14 cellular contexts compared by ENCODE assay signal in the genomic region with DNA sequence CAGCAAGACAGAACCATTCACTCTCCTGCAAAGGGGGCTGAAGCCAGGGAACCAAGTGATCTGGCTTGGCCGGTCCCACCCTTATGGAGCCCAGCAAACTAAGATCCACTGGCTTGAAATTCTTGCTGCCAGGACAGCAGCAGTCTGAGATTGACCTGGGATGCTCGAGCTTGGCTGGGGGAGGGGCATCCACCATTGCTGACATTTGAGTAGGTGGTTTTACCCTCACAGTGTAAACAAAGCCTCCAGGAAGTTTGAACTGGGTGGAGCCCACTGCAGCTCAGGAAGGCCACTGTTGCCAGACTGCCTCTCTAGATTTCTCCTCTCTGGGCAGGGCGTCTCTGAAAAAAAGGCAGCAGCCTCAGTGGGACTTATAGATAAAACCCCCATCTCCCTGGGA.
DNase-seq lines count a peak whose midpoint lies in the region; ATAC-seq and TF ChIP-seq lines count a peak whose summit lies in the region.
"Had no signal": no experiment of that assay in that cellular context is flagged by ENCODE, and none has a peak within 500 bp of the region (broad histone marks: within the 10 kb centered on the region; RNA-seq: fewer than 3 reads in every experiment).

No MANE protein-coding gene starts in this region.

- H3K9me3 Mint-ChIP-seq in CD4-positive, alpha-beta memory T cell: peaks cover 2 to 62% (median 50%) of the 10 kb centered on the region in 8 donors
- H3K9me3 Mint-ChIP-seq in T-helper 1 cell treated with Interleukin-12 subunit alpha and Interleukin-12 subunit beta and Interleukin-4 antibody, amounts not matched to agents 30 μg/mL and 1 μg/mL, for 36 hours: peaks cover 68% of the 10 kb centered on the region

- peak overlapping the region; percentile 7 to 87 (median 62) for H3K27ac Mint-ChIP-seq in CD4-positive, alpha-beta memory T cell
- peak overlapping the region; percentile 70 for H3K27ac Mint-ChIP-seq in T-helper 1 cell treated with Interleukin-12 subunit alpha and Interleukin-12 subunit beta and Interleukin-4 antibody, amounts not matched to agents 30 μg/mL and 1 μg/mL, for 36 hours

- POLR2A ChIA-PET in CD4-positive, alpha-beta memory T cell (lab: Charles Lee; ENCODE audit: partially characterized antibody): interaction anchor here (0.6 to 2.9 kb wide), 13 partner anchors 9 to 151 kb away, joined by 3 to 42 read pairs (median 4); partner anchors contain the start of gene TNFSF8

- no peaks in the 10 kb centered on the region for H3F3A ChIP-seq in smooth muscle cell (ENCODE audit: low read depth)

- peak overlapping the region in 1 of 2 donors; percentile 9 for H3K4me3 ChIP-seq in CD4-positive, alpha-beta memory T cell (ENCODE audit: low read length in 2 of 2)
- H3K4me3 ChIP-seq in smooth muscle cell: no peak overlapping the region
- H3K4me3 ChIP-seq: adrenal gland, dorsolateral prefrontal cortex, upper lobe of left lung had no signal

- H3K27me3 ChIP-seq in CD4-positive, alpha-beta memory T cell (ENCODE audit: insufficient read depth, low read length): no peaks in the 10 kb centered on the region
- no peaks in the 10 kb centered on the region for H3K27me3 ChIP-seq in smooth muscle cell (ENCODE audit: low read depth)
- H3K27me3 ChIP-seq: adrenal gland, upper lobe of left lung had no signal

- peaks cover 0 to 6% of the 10 kb centered on the region in 2 donors for H3K9me3 ChIP-seq in CD4-positive, alpha-beta memory T cell (ENCODE audit: control insufficient read depth in 1 of 2, low read length in 2 of 2)
- no peaks in the 10 kb centered on the region for H3K9me3 ChIP-seq in smooth muscle cell (replicated peaks; ENCODE audit: low read depth)
- H3K9me3 ChIP-seq: adrenal gland, upper lobe of left lung had no signal

- ATAC-seq in GM21423 (IDR thresholded peaks at IDR 0.05; ENCODE audit: unreplicated experiment): no peak

- no peaks in the 10 kb centered on the region for H3K27me3 Mint-ChIP-seq in CD4-positive, alpha-beta memory T cell
- H3K27me3 Mint-ChIP-seq in T-helper 1 cell treated with Interleukin-12 subunit alpha and Interleukin-12 subunit beta and Interleukin-4 antibody, amounts not matched to agents 30 μg/mL and 1 μg/mL, for 36 hours (ENCODE audit: low read depth): no peaks in the 10 kb centered on the region

- no peak overlapping the region for H3K4me2 ChIP-seq in smooth muscle cell

- H4K20me1 ChIP-seq in smooth muscle cell (ENCODE audit: low read depth): no peaks in the 10 kb centered on the region

- TF ChIP-seq CTCF in smooth muscle cell (IDR thresholded peaks at IDR 0.05; ENCODE audit: borderline replicate concordance, insufficient read depth, poor library complexity, severe bottlenecking): no peak

- no peak overlapping the region for H3K27ac ChIP-seq in CD4-positive, alpha-beta memory T cell (ENCODE audit: low read depth, low read length)
- H3K27ac ChIP-seq in smooth muscle cell (ENCODE audit: low read depth): no peak overlapping the region
- H3K27ac ChIP-seq: adrenal gland, dorsolateral prefrontal cortex, upper lobe of left lung had no signal

- peaks cover 19 to 29% (median 24%) of the 10 kb centered on the region in 4 donors for H3K4me1 Mint-ChIP-seq in CD4-positive, alpha-beta memory T cell
- peaks cover 10% of the 10 kb centered on the region for H3K4me1 Mint-ChIP-seq in T-helper 1 cell treated with Interleukin-12 subunit alpha and Interleukin-12 subunit beta and Interleukin-4 antibody, amounts not matched to agents 30 μg/mL and 1 μg/mL, for 36 hours (ENCODE audit: low read depth)

- no peak overlapping the region for H2AFZ ChIP-seq in smooth muscle cell (ENCODE audit: low read depth)

- peaks cover 20% of the 10 kb centered on the region for H3K4me1 ChIP-seq in CD4-positive, alpha-beta memory T cell (ENCODE audit: insufficient read depth, low read length)
- no peaks in the 10 kb centered on the region for H3K4me1 ChIP-seq in smooth muscle cell (ENCODE audit: low read depth)
- H3K4me1 ChIP-seq: adrenal gland had no signal

- DNase-seq in CD4-positive, alpha-beta memory T cell: peak in 4 of 5 donors; percentile 8 to 29 (median 22)
- peak; percentile 47 for DNase-seq in H4 (ENCODE audit: low spot score)
- DNase-seq in islet precursor cell: peak; percentile 78
- DNase-seq in cortex of kidney (lab: John Stamatoyannopoulos, UW): no peak
- no peak for DNase-seq in smooth muscle cell (lab: John Stamatoyannopoulos, UW; ENCODE audit: unreplicated experiment)
- DNase-seq: activated CD4-positive, CD25-positive, alpha-beta regulatory T cell; adrenal gland; DMS79 treated with DMSO at 0.1 percent for 48 hours; dorsolateral prefrontal cortex; NCI-H1694; retina had no signal

- peaks cover 34 to 37% of the 10 kb centered on the region in 2 donors for H3K36me3 Mint-ChIP-seq in CD4-positive, alpha-beta memory T cell
- peaks cover 50% of the 10 kb centered on the region for H3K36me3 Mint-ChIP-seq in T-helper 1 cell treated with Interleukin-12 subunit alpha and Interleukin-12 subunit beta and Interleukin-4 antibody, amounts not matched to agents 30 μg/mL and 1 μg/mL, for 36 hours (ENCODE audit: low read depth)

- CTCF ChIA-PET in CD4-positive, alpha-beta memory T cell (lab: Charles Lee; ENCODE audit: partially characterized antibody): interaction anchor here (0.7 to 2.2 kb wide), 5 partner anchors 18 to 48 kb away, joined by 3 to 9 read pairs (median 3); no protein-coding TSS in a partner anchor

- no peaks in the 10 kb centered on the region for H3K36me3 ChIP-seq in CD4-positive, alpha-beta memory T cell (ENCODE audit: insufficient read depth, low read length)
- H3K36me3 ChIP-seq in smooth muscle cell (ENCODE audit: low read depth): no peaks in the 10 kb centered on the region
- H3K36me3 ChIP-seq: adrenal gland, upper lobe of left lung had no signal

- intact Hi-C loops in CD4-positive, alpha-beta memory T cell (cut with micrococcal nuclease): no loop called here

- H3K79me2 ChIP-seq in smooth muscle cell (ENCODE audit: low read depth): no peaks in the 10 kb centered on the region

- H3K4me3 Mint-ChIP-seq in CD4-positive, alpha-beta memory T cell: peak overlapping the region in 7 of 8 donors; percentile 54 to 73 (median 65)
- peak overlapping the region; percentile 28 for H3K4me3 Mint-ChIP-seq in T-helper 1 cell treated with Interleukin-12 subunit alpha and Interleukin-12 subunit beta and Interleukin-4 antibody, amounts not matched to agents 30 μg/mL and 1 μg/mL, for 36 hours

- 63% methylated on average over 3 of the region's 3 CpGs for WGBS in smooth muscle cell (ENCODE audit: low lambda C conversion rate)

- H3K9ac ChIP-seq in smooth muscle cell (ENCODE audit: low read depth): no peak overlapping the region

Comparison
In these comparisons a context has a peak if more than half of its experiments do, and no peak if none do; other contexts are left out.
1. DNase-seq: peak in CD4-positive, alpha-beta memory T cell (4 of 5), H4 (single experiment) and islet precursor cell (single experiment); none in cortex of kidney (single experiment) and smooth muscle cell (single experiment).